Comparison of ENCODE assay signal across 14 cellular contexts in the genomic region with DNA sequence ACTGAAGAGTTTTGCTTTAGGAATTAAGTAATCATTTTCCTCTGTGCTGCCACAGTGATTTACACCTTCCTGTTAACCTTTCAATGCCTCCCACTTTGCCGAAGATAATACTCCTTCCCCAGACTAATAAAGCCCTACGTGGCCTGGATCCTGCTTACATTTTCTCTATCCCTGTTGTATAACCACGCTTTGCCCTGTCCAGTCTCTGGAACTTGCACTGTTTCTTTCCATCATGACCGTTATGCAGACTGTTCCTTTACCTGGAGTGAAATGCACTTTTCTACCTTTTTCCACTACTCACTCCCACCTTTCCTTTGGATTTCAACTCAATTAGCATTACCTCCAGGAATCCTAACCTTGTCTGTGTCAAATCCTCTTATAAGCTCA.
DNase-seq lines count a peak whose midpoint lies in the region; ATAC-seq and TF ChIP-seq lines count a peak whose summit lies in the region.
"Had no signal": no experiment of that assay in that cellular context is flagged by ENCODE, and none has a peak within 500 bp of the region (broad histone marks: within the 10 kb centered on the region; RNA-seq: fewer than 3 reads in every experiment).

No MANE protein-coding gene starts in this region.

- no peak for TF ChIP-seq POLR2A in uterus (IDR thresholded peaks at IDR 0.05)

- H3K27ac Mint-ChIP-seq in activated T-cell treated with anti-CD3 and anti-CD28 coated beads, Interleukin-2, amount 50 U/mL, for 72 hours = no peak overlapping the region
- H3K27ac Mint-ChIP-seq: CD4-positive, CD25-positive, alpha-beta regulatory T cell had no signal

- DNase-seq in left kidney (ENCODE audit: low read depth, low spot score) (peak; percentile 35), uterus (no peak)
- DNase-seq in activated T-cell treated with anti-CD3 and anti-CD28 coated beads, Interleukin-2, amount 50 U/mL, for 72 hours = no peak
- DNase-seq in stimulated activated naive CD4-positive, alpha-beta T cell treated with Interleukin-2 at 50 U/mL for 16 hours (lab: John Stamatoyannopoulos, UW) = no peak
- DNase-seq: ACHN; CD4-positive, CD25-positive, alpha-beta regulatory T cell; DMS79; EL had no signal

- intact Hi-C loops in uterus (cut with DNase I; ENCODE audit: low total_unique reads) = no loop called here

- no peak overlapping the region for H3K4me3 Mint-ChIP-seq in activated T-cell treated with anti-CD3 and anti-CD28 coated beads, Interleukin-2, amount 50 U/mL, for 72 hours
- H3K4me3 Mint-ChIP-seq: CD4-positive, CD25-positive, alpha-beta regulatory T cell had no signal

- no peak for ATAC-seq in activated T-cell treated with anti-CD3 and anti-CD28 coated beads, Interleukin-2, amount 50 U/mL, for 72 hours (replicated peaks in 1 of 2)
- ATAC-seq in GM21526 (IDR thresholded peaks at IDR 0.05; ENCODE audit: low FRiP score, unreplicated experiment) = no peak
- ATAC-seq: HCT116, K562 had no signal

- H3K9me3 Mint-ChIP-seq in activated T-cell treated with anti-CD3 and anti-CD28 coated beads, Interleukin-2, amount 50 U/mL, for 72 hours = no peaks in the 10 kb centered on the region

- no peak overlapping the region for H3K27ac ChIP-seq in HEK293 (ENCODE audit: extremely low read depth, low read depth, low read length)
- peak overlapping the region; percentile 53 for H3K27ac ChIP-seq in rectal smooth muscle tissue (ENCODE audit: low read depth, low read length)
- H3K27ac ChIP-seq in uterus = peak overlapping the region; percentile 49 to 51
- H3K27ac ChIP-seq: BLaER1 treated with 17β-estradiol and CSF1 and Interleukin-3, amounts not matched to agents 10 nM and 100 nM had no signal

- POLR2A ChIA-PET in HEK293 (lab: Yijun Ruan, JAX) = no interaction called here

- no peaks in the 10 kb centered on the region for H3K4me1 Mint-ChIP-seq in activated T-cell treated with anti-CD3 and anti-CD28 coated beads, Interleukin-2, amount 50 U/mL, for 72 hours (ENCODE audit: low read depth)
- H3K4me1 Mint-ChIP-seq: CD4-positive, CD25-positive, alpha-beta regulatory T cell had no signal

- H3K4me3 ChIP-seq in HEK293 (ENCODE audit: low read depth, low read length) (no peak overlapping the region), rectal smooth muscle tissue (ENCODE audit: low read length) (no peak overlapping the region), uterus (no peak overlapping the region)
- H3K4me3 ChIP-seq: BLaER1 treated with 17β-estradiol and CSF1 and Interleukin-3, amounts not matched to agents 10 nM and 100 nM; K562 had no signal

- no peaks in the 10 kb centered on the region for H3K36me3 ChIP-seq in HEK293 (ENCODE audit: control insufficient read depth in 2 of 2, insufficient read depth in 1 of 2, low read length in 2 of 2)
- no peaks in the 10 kb centered on the region for H3K36me3 ChIP-seq in rectal smooth muscle tissue (ENCODE audit: control insufficient read depth, insufficient read depth, low read length)
- H3K36me3 ChIP-seq in uterus = no peaks in the 10 kb centered on the region
- H3K36me3 ChIP-seq: BLaER1 treated with 17β-estradiol and CSF1 and Interleukin-3, amounts not matched to agents 10 nM and 100 nM had no signal

- H3K4me1 ChIP-seq in HEK293 (ENCODE audit: control insufficient read depth, insufficient read depth, low read length) (peaks cover 13% of the 10 kb centered on the region), rectal smooth muscle tissue (ENCODE audit: control insufficient read depth, insufficient read depth, low read length) (peaks cover 26% of the 10 kb centered on the region), uterus (peaks cover 0 to 11% of the 10 kb centered on the region in 2 donors)

- H3K27me3 Mint-ChIP-seq in activated T-cell treated with anti-CD3 and anti-CD28 coated beads, Interleukin-2, amount 50 U/mL, for 72 hours (ENCODE audit: low read depth) = no peaks in the 10 kb centered on the region
- H3K27me3 Mint-ChIP-seq: CD4-positive, CD25-positive, alpha-beta regulatory T cell had no signal

- H3K9me3 ChIP-seq in HEK293 (ENCODE audit: control insufficient read depth, insufficient read depth, low read depth, low read length) (no peaks in the 10 kb centered on the region), uterus (no peaks in the 10 kb centered on the region)
- H3K9me3 ChIP-seq: BLaER1 treated with 17β-estradiol and CSF1 and Interleukin-3, amounts not matched to agents 10 nM and 100 nM had no signal

- CTCF ChIA-PET in HEK293 (lab: Yijun Ruan, JAX) = no interaction called here

- H3K9ac ChIP-seq in rectal smooth muscle tissue (ENCODE audit: low read length) = no peak overlapping the region
- H3K9ac ChIP-seq: BLaER1 treated with 17β-estradiol and CSF1 and Interleukin-3, amounts not matched to agents 10 nM and 100 nM had no signal

- H3K27me3 ChIP-seq in rectal smooth muscle tissue (ENCODE audit: control insufficient read depth, insufficient read depth, low read length) (no peaks in the 10 kb centered on the region), uterus (no peaks in the 10 kb centered on the region)
- H3K27me3 ChIP-seq: BLaER1 treated with 17β-estradiol and CSF1 and Interleukin-3, amounts not matched to agents 10 nM and 100 nM had no signal

- no peak for TF ChIP-seq CTCF in HEK293 (tag by site-specific recombination; IDR thresholded peaks at IDR 0.05)
- TF ChIP-seq CTCF in uterus (IDR thresholded peaks at IDR 0.05) = no peak

- H3K36me3 Mint-ChIP-seq in activated T-cell treated with anti-CD3 and anti-CD28 coated beads, Interleukin-2, amount 50 U/mL, for 72 hours (ENCODE audit: insufficient read depth in 2 of 2) = no peaks in the 10 kb centered on the region
- H3K36me3 Mint-ChIP-seq: CD4-positive, CD25-positive, alpha-beta regulatory T cell had no signal

TF ChIP-seq in HEK293, 187 proteins besides CTCF, POLR2A, EP300 and RAD21 (continues in another document):
- TF ChIP-seq, protein P1, sequence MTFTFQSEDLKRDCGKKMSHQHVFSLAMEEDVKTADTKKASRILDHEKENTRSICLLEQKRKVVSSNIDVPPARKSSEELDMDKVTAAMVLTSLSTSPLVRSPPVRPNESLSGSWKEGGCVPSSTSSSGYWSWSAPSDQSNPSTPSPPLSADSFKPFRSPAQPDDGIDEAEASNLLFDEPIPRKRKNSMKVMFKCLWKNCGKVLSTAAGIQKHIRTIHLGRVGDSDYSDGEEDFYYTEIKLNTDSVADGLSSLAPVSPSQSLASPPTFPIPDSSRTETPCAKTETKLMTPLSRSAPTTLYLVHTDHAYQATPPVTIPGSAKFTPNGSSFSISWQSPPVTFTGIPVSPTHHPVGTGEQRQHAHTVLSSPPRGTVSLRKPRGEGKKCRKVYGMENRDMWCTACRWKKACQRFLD (tag by site-specific recombination; IDR thresholded peaks at IDR 0.05) = no peak
- TF ChIP-seq FEZF1 (tag by site-specific recombination; IDR thresholded peaks at IDR 0.05) (0 out of 2 replicates have a peak, but pooled peaks have one; percentile 23), ZNF530 (tag by site-specific recombination; IDR thresholded peaks at IDR 0.05; ENCODE audit: low read depth) (no peak), ZNF529 (tag by site-specific recombination; IDR thresholded peaks at IDR 0.05; ENCODE audit: insufficient replicate concordance) (no peak), WT1 (tag by site-specific recombination; IDR thresholded peaks at IDR 0.05) (peak; percentile 70), KLF9 (tag by site-specific recombination; IDR thresholded peaks at IDR 0.05; ENCODE audit: low read depth) (no peak), GLI4 (tag by site-specific recombination; IDR thresholded peaks at IDR 0.05) (no peak)
- TF ChIP-seq, protein P2, sequence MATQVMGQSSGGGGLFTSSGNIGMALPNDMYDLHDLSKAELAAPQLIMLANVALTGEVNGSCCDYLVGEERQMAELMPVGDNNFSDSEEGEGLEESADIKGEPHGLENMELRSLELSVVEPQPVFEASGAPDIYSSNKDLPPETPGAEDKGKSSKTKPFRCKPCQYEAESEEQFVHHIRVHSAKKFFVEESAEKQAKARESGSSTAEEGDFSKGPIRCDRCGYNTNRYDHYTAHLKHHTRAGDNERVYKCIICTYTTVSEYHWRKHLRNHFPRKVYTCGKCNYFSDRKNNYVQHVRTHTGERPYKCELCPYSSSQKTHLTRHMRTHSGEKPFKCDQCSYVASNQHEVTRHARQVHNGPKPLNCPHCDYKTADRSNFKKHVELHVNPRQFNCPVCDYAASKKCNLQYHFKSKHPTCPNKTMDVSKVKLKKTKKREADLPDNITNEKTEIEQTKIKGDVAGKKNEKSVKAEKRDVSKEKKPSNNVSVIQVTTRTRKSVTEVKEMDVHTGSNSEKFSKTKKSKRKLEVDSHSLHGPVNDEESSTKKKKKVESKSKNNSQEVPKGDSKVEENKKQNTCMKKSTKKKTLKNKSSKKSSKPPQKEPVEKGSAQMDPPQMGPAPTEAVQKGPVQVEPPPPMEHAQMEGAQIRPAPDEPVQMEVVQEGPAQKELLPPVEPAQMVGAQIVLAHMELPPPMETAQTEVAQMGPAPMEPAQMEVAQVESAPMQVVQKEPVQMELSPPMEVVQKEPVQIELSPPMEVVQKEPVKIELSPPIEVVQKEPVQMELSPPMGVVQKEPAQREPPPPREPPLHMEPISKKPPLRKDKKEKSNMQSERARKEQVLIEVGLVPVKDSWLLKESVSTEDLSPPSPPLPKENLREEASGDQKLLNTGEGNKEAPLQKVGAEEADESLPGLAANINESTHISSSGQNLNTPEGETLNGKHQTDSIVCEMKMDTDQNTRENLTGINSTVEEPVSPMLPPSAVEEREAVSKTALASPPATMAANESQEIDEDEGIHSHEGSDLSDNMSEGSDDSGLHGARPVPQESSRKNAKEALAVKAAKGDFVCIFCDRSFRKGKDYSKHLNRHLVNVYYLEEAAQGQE (tag by site-specific recombination; IDR thresholded peaks at IDR 0.05) = no peak
